8 cellular contexts compared by ENCODE assay signal in genomic region chr16:68284847-68285246, GRCh38. TPM values are rescaled to one million over a fixed set of nuclear protein-coding genes. Genes with fewer than 3 reads are reported as not detected.
DNase-seq lines count a peak whose midpoint lies in the region; ATAC-seq and TF ChIP-seq lines count a peak whose summit lies in the region.

No MANE protein-coding gene starts in this region.

- peak overlapping the region; percentile 86 to 94 for H3K27ac Mint-ChIP-seq in activated naive CD4-positive, alpha-beta T cell treated with anti-CD3 and anti-CD28 coated beads, Interleukin-2, amount 50 U/mL, for 72 hours

- H3K36me3 Mint-ChIP-seq in activated naive CD4-positive, alpha-beta T cell treated with anti-CD3 and anti-CD28 coated beads, Interleukin-2, amount 50 U/mL, for 72 hours, result peaks cover 32 to 40% of the 10 kb centered on the region in 2 donors

- H3K4me3 ChIP-seq in heart right ventricle, result peak overlapping the region in 1 of 10 donors; percentile 12
- H3K4me3 ChIP-seq in tibial nerve, result no peak overlapping the region
- no peak overlapping the region for H3K4me3 ChIP-seq in body of pancreas
- no peak overlapping the region for H3K4me3 ChIP-seq in adrenal gland

- no peak for TF ChIP-seq EP300 in tibial nerve (IDR thresholded peaks at IDR 0.05)

- no peaks in the 10 kb centered on the region for H3K9me3 Mint-ChIP-seq in activated naive CD4-positive, alpha-beta T cell treated with anti-CD3 and anti-CD28 coated beads, Interleukin-2, amount 50 U/mL, for 72 hours

- H3K36me3 ChIP-seq in heart right ventricle (peaks cover 0 to 52% (median 2%) of the 10 kb centered on the region in 9 donors), tibial nerve (peaks cover 0 to 26% (median 0%) of the 10 kb centered on the region in 3 donors), body of pancreas (replicated peaks in 1 of 2; ENCODE audit: insufficient read depth in 1 of 2, low read depth in 2 of 2) (no peaks in the 10 kb centered on the region), adrenal gland (replicated peaks in 1 of 2) (peaks cover 0 to 6% of the 10 kb centered on the region in 2 donors)

- H3K27ac ChIP-seq in heart right ventricle (peak overlapping the region; percentile 67 to 88 (median 81)), tibial nerve (peak overlapping the region; percentile 33 to 88 (median 74)), body of pancreas (peak overlapping the region in 1 of 4 donors; percentile 5), adrenal gland (peak overlapping the region in 2 of 5 donors; percentile 56 to 65)

- DNase-seq in heart right ventricle (no peak), Right ventricle myocardium inferior (ENCODE audit: missing footprints) (no peak), tibial nerve (ENCODE audit: low spot score in 2 of 2) (no peak), body of pancreas (no peak), hypothalamus (lab: John Stamatoyannopoulos, UW) (no peak), adrenal gland (no peak)
- no peak for DNase-seq in activated naive CD4-positive, alpha-beta T cell treated with anti-CD3 and anti-CD28 coated beads, Interleukin-2, amount 50 U/mL, for 72 hours (ENCODE audit: low spot score in 2 of 2)

- H3K4me1 ChIP-seq in heart right ventricle (peaks cover 36 to 100% (median 83%) of the 10 kb centered on the region in 9 donors), tibial nerve (peaks cover 0 to 100% (median 75%) of the 10 kb centered on the region in 4 donors), body of pancreas (no peaks in the 10 kb centered on the region), adrenal gland (replicated peaks in 1 of 2) (peaks cover 28 to 61% of the 10 kb centered on the region in 2 donors)

- TF ChIP-seq CTCF in heart right ventricle (IDR thresholded peaks at IDR 0.05), result no peak
- no peak for TF ChIP-seq CTCF in tibial nerve (IDR thresholded peaks at IDR 0.05)
- no peak for TF ChIP-seq CTCF in body of pancreas (IDR thresholded peaks at IDR 0.05)
- no peak for TF ChIP-seq CTCF in adrenal gland (IDR thresholded peaks at IDR 0.05)

- no peaks in the 10 kb centered on the region for H3K27me3 ChIP-seq in heart right ventricle
- no peaks in the 10 kb centered on the region for H3K27me3 ChIP-seq in tibial nerve
- no peaks in the 10 kb centered on the region for H3K27me3 ChIP-seq in body of pancreas
- H3K27me3 ChIP-seq in adrenal gland, result no peaks in the 10 kb centered on the region

- TF ChIP-seq POLR2A in tibial nerve (IDR thresholded peaks at IDR 0.05), result no peak
- TF ChIP-seq POLR2A in body of pancreas (IDR thresholded peaks at IDR 0.05), result no peak
- no peak for TF ChIP-seq POLR2A in adrenal gland (IDR thresholded peaks at IDR 0.05)

- intact Hi-C loops in heart right ventricle (cut with DNase I) (loop anchor here in 1 of 10 donors (2.0 kb wide), 1 partner anchor 20 kb away; the partner anchor contains the start of gene SLC7A6), Right ventricle myocardium inferior (cut with DNase I) (no loop called here), body of pancreas (cut with DNase I) (no loop called here), adrenal gland (cut with DNase I) (no loop called here)

- H3K9me3 ChIP-seq in heart right ventricle (no peaks in the 10 kb centered on the region), tibial nerve (no peaks in the 10 kb centered on the region), body of pancreas (no peaks in the 10 kb centered on the region), adrenal gland (replicated peaks in 1 of 3) (no peaks in the 10 kb centered on the region)

- ATAC-seq in heart right ventricle (peak in 3 of 8 donors; percentile 8 to 14 (median 10)), Right ventricle myocardium inferior (no peak), HG03196 (IDR thresholded peaks at IDR 0.05; ENCODE audit: unreplicated experiment) (peak; percentile 42), body of pancreas (no peak)
- ATAC-seq in activated naive CD4-positive, alpha-beta T cell treated with anti-CD3 and anti-CD28 coated beads, Interleukin-2, amount 50 U/mL, for 72 hours, result peak in 1 of 2 donors; percentile 10

- 52 to 54% methylated on average over 5 of the region's 5 CpGs for WGBS in heart right ventricle, 2 donors
- WGBS in tibial nerve, 2 donors, result 65 to 76% methylated on average over 5 of the region's 5 CpGs
- 54 to 81% methylated on average over 4 to 5 of the region's 5 CpGs for WGBS in body of pancreas, 2 donors
- WGBS in adrenal gland, 4 donors, result 62 to 70% (median 67%) methylated on average over 5 of the region's 5 CpGs

RNA-seq across cellular contexts. Expression of gene SLC7A6, which starts 20.5 kb away (rescaled TPM):
- total RNA-seq in heart right ventricle (10 to 100 TPM; 28.4 to 59.2 (median 42.4) TPM), Right ventricle myocardium inferior (33.7 TPM), tibial nerve (100 to 1,000 TPM; 129 to 202 (median 181) TPM), body of pancreas (10 to 100 TPM; 10.9 to 23.4 TPM), adrenal gland (10 to 100 TPM; 17.0 to 54.7 (median 25.0) TPM)
- polyA plus RNA-seq in heart right ventricle (10 to 100 TPM; 22.6 to 85.6 TPM), adrenal gland (10 to 100 TPM; 14.8 to 22.2 (median 19.6) TPM)
- total RNA-seq in activated naive CD4-positive, alpha-beta T cell treated with anti-CD3 and anti-CD28 coated beads, Interleukin-2, amount 50 U/mL, for 72 hours, result 10 to 100 TPM; 69.0 to 97.7 TPM

RNA-seq across cellular contexts. Expression of gene SLC7A6OS, which starts 25.9 kb away (rescaled TPM):
- total RNA-seq in heart right ventricle (10 to 100 TPM in 9 of 10 donors, 1 to 10 TPM in 1; 9.9 to 14.4 (median 12.8) TPM), Right ventricle myocardium inferior (12.4 TPM), tibial nerve (10 to 100 TPM; 13.4 to 19.5 (median 14.2) TPM), body of pancreas (10 to 100 TPM; 13.0 to 32.3 TPM), adrenal gland (10 to 100 TPM in 7 of 8 donors, 1 to 10 TPM in 1; 9.4 to 17.8 (median 13.8) TPM)
- polyA plus RNA-seq in heart right ventricle (1 to 10 TPM; 7.3 to 9.6 TPM), adrenal gland (10 to 100 TPM in 1 of 3 donors, 1 to 10 TPM in 2; 5.7 to 14.6 (median 8.4) TPM)
- 10 to 100 TPM; 21.4 to 29.6 TPM for total RNA-seq in activated naive CD4-positive, alpha-beta T cell treated with anti-CD3 and anti-CD28 coated beads, Interleukin-2, amount 50 U/mL, for 72 hours

RNA-seq across cellular contexts. Expression of gene PRMT7, which starts 26.0 kb away (rescaled TPM):
- total RNA-seq in heart right ventricle (10 to 100 TPM; 22.0 to 39.2 (median 30.7) TPM), Right ventricle myocardium inferior (28.9 TPM), tibial nerve (10 to 100 TPM; 74.1 to 91.5 (median 78.0) TPM), body of pancreas (10 to 100 TPM; 27.4 to 35.8 TPM), adrenal gland (10 to 100 TPM; 30.0 to 52.1 (median 39.9) TPM)
- polyA plus RNA-seq in heart right ventricle (10 to 100 TPM; 18.1 to 57.8 TPM), adrenal gland (100 to 1,000 TPM in 2 of 3 donors, 10 to 100 TPM in 1; 45.3 to 141 (median 111) TPM)
- 10 to 100 TPM; 33.7 to 80.2 TPM for total RNA-seq in activated naive CD4-positive, alpha-beta T cell treated with anti-CD3 and anti-CD28 coated beads, Interleukin-2, amount 50 U/mL, for 72 hours

RNA-seq across cellular contexts. Expression of gene PLA2G15, which starts 39.7 kb away (rescaled TPM):
- total RNA-seq in heart right ventricle, result 10 to 100 TPM; 31.0 to 62.1 (median 44.0) TPM
- 10 to 100 TPM; 33.1 to 33.7 TPM for polyA plus RNA-seq in heart right ventricle
- total RNA-seq in Right ventricle myocardium inferior, result 43.8 TPM
- total RNA-seq in activated naive CD4-positive, alpha-beta T cell treated with anti-CD3 and anti-CD28 coated beads, Interleukin-2, amount 50 U/mL, for 72 hours, result 1 to 10 TPM; 9.7 to 9.8 TPM
- 10 to 100 TPM; 26.0 to 51.3 (median 30.2) TPM for total RNA-seq in tibial nerve
- total RNA-seq in body of pancreas, result 1 to 10 TPM; 8.2 to 9.6 TPM
- total RNA-seq in adrenal gland, result 10 to 100 TPM; 13.4 to 37.1 (median 28.8) TPM
- 10 to 100 TPM in 2 of 3 donors, 1 to 10 TPM in 1; 6.0 to 18.2 (median 13.6) TPM for polyA plus RNA-seq in adrenal gland

RNA-seq across cellular contexts. Expression of gene ESRP2, which starts 48.9 kb away (rescaled TPM):
- total RNA-seq in heart right ventricle (1 to 10 TPM in 1 of 10 donors, under 1 TPM in 9; 0.07 to 1.0 (median 0.44) TPM), Right ventricle myocardium inferior (0.41 TPM), tibial nerve (1 to 10 TPM in 2 of 4 donors, under 1 TPM in 2; 0.42 to 2.4 (median 1.2) TPM), body of pancreas (10 to 100 TPM; 55.0 to 56.0 TPM), adrenal gland (1 to 10 TPM in 3 of 8 donors, under 1 TPM in 5; 0.13 to 2.2 (median 0.72) TPM)
- polyA plus RNA-seq in heart right ventricle (under 1 TPM; 0.25 to 0.66 TPM), adrenal gland (under 1 TPM; 0.31 to 0.97 (median 0.37) TPM)
- under 1 TPM; 0.43 to 0.48 TPM for total RNA-seq in activated naive CD4-positive, alpha-beta T cell treated with anti-CD3 and anti-CD28 coated beads, Interleukin-2, amount 50 U/mL, for 72 hours
